Comparison of ENCODE assay signal across 10 cellular contexts in the genomic region with DNA sequence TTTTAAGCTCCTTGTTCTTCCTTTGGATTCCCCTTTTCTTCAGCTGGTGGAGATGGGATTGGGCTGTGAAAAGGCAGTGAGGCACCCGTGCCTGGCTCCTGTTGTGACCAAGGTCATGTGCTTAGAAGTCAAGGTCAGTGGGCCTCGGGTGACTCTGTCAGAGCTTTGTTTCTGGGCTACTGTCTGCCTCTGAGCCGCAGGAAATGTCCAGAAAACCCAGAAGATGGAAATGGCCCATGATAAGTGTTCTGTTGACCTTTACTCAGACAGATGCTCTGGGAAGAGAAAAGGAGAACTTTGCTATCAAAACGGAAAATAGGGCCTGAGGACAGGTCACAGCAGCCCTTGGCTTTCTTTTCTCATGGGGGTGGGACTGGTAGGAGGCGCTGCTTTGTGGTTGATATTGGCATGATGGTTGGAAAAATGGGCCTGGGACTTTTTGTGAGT. TPM values are rescaled to one million over a fixed set of nuclear protein-coding genes. Genes with fewer than 3 reads are reported as not detected.
A peak's percentile ranks its signal among the peaks of the same experiment; 100 is the strongest.
DNase-seq lines count a peak whose midpoint lies in the region; ATAC-seq and TF ChIP-seq lines count a peak whose summit lies in the region.
"Had no signal": no experiment of that assay in that cellular context is flagged by ENCODE, and none has a peak within 500 bp of the region (broad histone marks: within the 10 kb centered on the region; RNA-seq: fewer than 3 reads in every experiment).

No MANE protein-coding gene starts in this region.

- H3K4me3 ChIP-seq in DND-41 (ENCODE audit: low read depth in 1 of 2, low read length in 2 of 2), result peak overlapping the region in 1 of 2 experiments; percentile 83; a peak in 1 of 4 replicates
- peak overlapping the region; percentile 94 for H3K4me3 ChIP-seq in retinal pigment epithelial cell (ENCODE audit: low read length)
- H3K4me3 ChIP-seq: SK-N-MC had no signal

- peaks cover 31% of the 10 kb centered on the region for H4K20me1 ChIP-seq in DND-41 (ENCODE audit: insufficient read depth, low read length)

- CTCF ChIA-PET in RWPE1 (lab: Yijun Ruan, JAX), result interaction anchor here (0.6 kb wide), 1 partner anchor 78 kb away, joined by 3 read pairs; no protein-coding TSS in a partner anchor

- peak overlapping the region; percentile 98; the same call in 1 of the 2 replicates for H3K9ac ChIP-seq in DND-41 (ENCODE audit: low read depth, low read length)

- ATAC-seq in DND-41 (ENCODE audit: insufficient read depth, low read depth), result no peak
- no peak for ATAC-seq in HG02981 (IDR thresholded peaks at IDR 0.05; ENCODE audit: unreplicated experiment)
- no peak for ATAC-seq in HG03280 (IDR thresholded peaks at IDR 0.05; ENCODE audit: unreplicated experiment)

- peak overlapping the region; percentile 83 for H3K4me2 ChIP-seq in DND-41 (ENCODE audit: insufficient read depth, low read length)

- POLR2A ChIA-PET in RWPE1 (lab: Yijun Ruan, JAX; ENCODE audit: low non-redundant PET), result no interaction called here

- H3K36me3 ChIP-seq in DND-41 (ENCODE audit: insufficient read depth, low read length), result 0 out of 2 replicates have a peak, but pooled peaks cover 3% of the 10 kb centered on the region

- peaks cover 78% of the 10 kb centered on the region for H3K79me2 ChIP-seq in DND-41 (ENCODE audit: insufficient read depth, low read length)

- no peak for DNase-seq in DND-41
- DNase-seq in RWPE1 (ENCODE audit: low spot score), result no peak
- DNase-seq in dermis blood vessel endothelial cell, result peak; percentile 45
- DNase-seq in retinal pigment epithelial cell (ENCODE audit: low read depth), result no peak
- DNase-seq in activated CD4-positive, CD25-positive, alpha-beta regulatory T cell (lab: John Stamatoyannopoulos, UW), result no peak
- DNase-seq in SIG-M5 treated with dmso at 0.1 percent for 504 hours (lab: John Stamatoyannopoulos, UW; ENCODE audit: unreplicated experiment), result no peak
- DNase-seq: MM.1S had no signal

- TF ChIP-seq CTCF in DND-41 (IDR thresholded peaks at IDR 0.05; ENCODE audit: borderline replicate concordance, extremely low read depth, low read length, poor library complexity, severe bottlenecking), result no peak
- TF ChIP-seq CTCF in RWPE1 (conservative IDR thresholded peaks at IDR 0.05; ENCODE audit: low read depth), result no peak
- no peak for TF ChIP-seq CTCF in retinal pigment epithelial cell (conservative IDR thresholded peaks at IDR 0.05; ENCODE audit: low read depth, low read length)

- H3K4me1 ChIP-seq in DND-41 (ENCODE audit: insufficient read depth, low read length), result peaks cover 58% of the 10 kb centered on the region

- no peaks in the 10 kb centered on the region for H3K27me3 ChIP-seq in DND-41 (ENCODE audit: insufficient read depth, low read length, poor library complexity)

- H3K27ac ChIP-seq in DND-41 (ENCODE audit: low read length) (peak overlapping the region; percentile 15; the same call in 1 of the 2 replicates), RWPE1 (peak overlapping the region; percentile 57)
- H3K27ac ChIP-seq: SK-N-MC had no signal

- no peaks in the 10 kb centered on the region for H3K9me3 ChIP-seq in DND-41 (ENCODE audit: insufficient read depth, low read length, severe bottlenecking)

- no peak overlapping the region for H2AFZ ChIP-seq in DND-41 (ENCODE audit: low read depth, low read length)

RNA-seq across cellular contexts. Expression of a gene that starts 2.9 kb away (rescaled TPM):
- 35.7 and 70.6 TPM in 2 replicates for total RNA-seq in dermis blood vessel endothelial cell
